10 cellular contexts compared by ENCODE assay signal in the genomic region with DNA sequence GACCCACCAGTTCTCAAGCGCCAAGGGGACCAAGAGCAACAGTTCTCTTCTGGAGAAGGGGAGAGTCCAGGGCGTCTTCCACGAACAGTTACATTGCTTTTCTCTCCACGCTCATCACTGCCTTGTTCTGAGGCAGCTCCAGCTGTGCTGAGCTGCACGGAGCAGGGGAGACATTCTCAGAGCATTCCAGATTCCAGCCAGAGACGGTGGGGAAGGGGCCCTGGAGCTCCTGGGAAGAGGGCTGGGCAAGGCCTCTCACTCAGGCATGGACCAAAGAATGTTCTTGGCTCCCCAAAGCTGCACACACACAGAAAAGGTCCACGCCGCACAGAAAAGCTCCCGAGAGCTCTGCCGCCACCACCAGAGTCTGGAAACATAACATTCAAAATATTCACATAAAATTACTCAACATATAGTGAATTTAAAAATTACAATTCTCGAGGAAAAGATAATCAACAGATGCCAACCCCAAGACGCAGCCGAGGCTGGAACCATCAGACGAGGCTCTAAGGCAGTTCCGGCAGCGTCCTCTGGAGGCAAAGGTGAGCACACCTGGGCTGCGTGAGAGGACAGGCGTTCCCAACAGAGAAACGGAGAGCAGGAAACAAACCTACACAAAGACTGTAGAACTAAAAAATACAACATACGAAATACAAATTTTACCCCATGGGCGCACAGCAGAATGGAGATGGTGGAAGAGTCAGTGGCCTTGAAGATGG. TPM values are rescaled to one million over a fixed set of nuclear protein-coding genes. Genes with fewer than 3 reads are reported as not detected.
A peak's percentile ranks its signal among the peaks of the same experiment; 100 is the strongest.
DNase-seq lines count a peak whose midpoint lies in the region; ATAC-seq and TF ChIP-seq lines count a peak whose summit lies in the region.
"Had no signal": no experiment of that assay in that cellular context is flagged by ENCODE, and none has a peak within 500 bp of the region (broad histone marks: within the 10 kb centered on the region; RNA-seq: fewer than 3 reads in every experiment).

No MANE protein-coding gene starts in this region.

- H3K36me3 Mint-ChIP-seq in CD4-positive, alpha-beta T cell (ENCODE audit: low read depth), result peaks cover 5% of the 10 kb centered on the region

- in situ Hi-C loops in GM13976 (cut with MboI; ENCODE audit: low sequenced_read_pairs, unreplicated experiment) (no loop called here), G401 (cut with HindIII; ENCODE audit: low sequenced_read_pairs) (no loop called here)

- no peaks in the 10 kb centered on the region for H3K9me3 Mint-ChIP-seq in CD4-positive, alpha-beta T cell

- no peaks in the 10 kb centered on the region for H3K36me3 ChIP-seq in RWPE2 (ENCODE audit: low read depth)
- H3K36me3 ChIP-seq in kidney epithelial cell (ENCODE audit: control insufficient read depth, insufficient read depth, low read length), result no peaks in the 10 kb centered on the region
- H3K36me3 ChIP-seq: ascending aorta, uterus had no signal

- no peaks in the 10 kb centered on the region for H3K27me3 Mint-ChIP-seq in CD4-positive, alpha-beta T cell

- no peak overlapping the region for H3K27ac ChIP-seq in CD4-positive, alpha-beta T cell (ENCODE audit: low read depth, low read length)
- H3K27ac ChIP-seq in RWPE2 (ENCODE audit: poor library complexity, severe bottlenecking), result no peak overlapping the region
- H3K27ac ChIP-seq: ascending aorta, uterus had no signal

- no peak overlapping the region for H3K27ac Mint-ChIP-seq in CD4-positive, alpha-beta T cell

- H3K4me1 ChIP-seq in RWPE2 (ENCODE audit: insufficient read depth, poor library complexity, severe bottlenecking), result peaks cover 9% of the 10 kb centered on the region
- H3K4me1 ChIP-seq: ascending aorta, uterus had no signal

- intact Hi-C loops in CD4-positive, alpha-beta T cell (cut with DNase I, micrococcal nuclease), result no loop called here

- H3K4me3 ChIP-seq in RWPE2 (ENCODE audit: severe bottlenecking), result no peak overlapping the region
- no peak overlapping the region for H3K4me3 ChIP-seq in kidney epithelial cell (ENCODE audit: low read depth, low read length)
- H3K4me3 ChIP-seq: ascending aorta, uterus had no signal

- peak in 2 of 10 experiments; percentile 10 to 11 for DNase-seq in CD4-positive, alpha-beta T cell
- peak; percentile 49 for DNase-seq in GM13976 (ENCODE audit: low spot score)
- peak; percentile 59 for DNase-seq in RWPE2 (ENCODE audit: low spot score)
- DNase-seq in kidney epithelial cell (ENCODE audit: low read depth), result no peak
- DNase-seq in G401 (ENCODE audit: low spot score), result no peak
- no peak for DNase-seq in AG08395 (ENCODE audit: low spot score)
- no peak for DNase-seq in CD1c-positive myeloid dendritic cell (ENCODE audit: extremely low spot score)
- DNase-seq: uterus had no signal

- peaks cover 15% of the 10 kb centered on the region for H3K4me1 Mint-ChIP-seq in CD4-positive, alpha-beta T cell (ENCODE audit: low read depth)

- TF ChIP-seq CTCF in CD4-positive, alpha-beta T cell (IDR thresholded peaks at IDR 0.05), result peak; percentile 30
- TF ChIP-seq CTCF in GM13976 (IDR thresholded peaks at IDR 0.05; ENCODE audit: borderline replicate concordance, control extremely low read depth, extremely low read depth, insufficient read depth, missing control alignments) (no peak), RWPE2 (IDR thresholded peaks at IDR 0.05; ENCODE audit: poor library complexity, severe bottlenecking) (peak; percentile 40), kidney epithelial cell (IDR thresholded peaks at IDR 0.05; ENCODE audit: insufficient read depth, low read length, poor library complexity, severe bottlenecking) (peak; percentile 43)

- no peaks in the 10 kb centered on the region for H3K9me3 ChIP-seq in CD4-positive, alpha-beta T cell (ENCODE audit: control insufficient read depth, low read length)
- H3K9me3 ChIP-seq in RWPE2 (ENCODE audit: severe bottlenecking), result no peaks in the 10 kb centered on the region
- H3K9me3 ChIP-seq: ascending aorta, uterus had no signal

- no peak for ATAC-seq in CD4-positive, alpha-beta T cell (ENCODE audit: poor library complexity)
- ATAC-seq in RWPE2 (ENCODE audit: low read depth), result no peak; the same call in 2 of the 3 replicates
- no peak for ATAC-seq in HG02588 (IDR thresholded peaks at IDR 0.05; ENCODE audit: unreplicated experiment)

- no peaks in the 10 kb centered on the region for H3K27me3 ChIP-seq in CD4-positive, alpha-beta T cell (ENCODE audit: control insufficient read depth, insufficient read depth, low read length)
- H3K27me3 ChIP-seq in RWPE2 (ENCODE audit: insufficient read depth, poor library complexity, severe bottlenecking) (no peaks in the 10 kb centered on the region), kidney epithelial cell (ENCODE audit: control insufficient read depth, insufficient read depth, low read length) (peaks cover 3% of the 10 kb centered on the region)
- H3K27me3 ChIP-seq: ascending aorta, uterus had no signal

- POLR2A ChIA-PET in CD4-positive, alpha-beta T cell (lab: Charles Lee), result no interaction called here

- no peak overlapping the region for H3K4me3 Mint-ChIP-seq in CD4-positive, alpha-beta T cell

- CTCF ChIA-PET in CD4-positive, alpha-beta T cell (lab: Charles Lee), result no interaction called here

RNA-seq across cellular contexts. Expression of gene UBE2G2, which starts 40.5 kb away (rescaled TPM):
- total RNA-seq in CD4-positive, alpha-beta T cell, result 10 to 100 TPM; 89.9 to 96.8 TPM
- 39.5 and 40.6 TPM in 2 replicates for total RNA-seq in kidney epithelial cell
- 55.2 and 61.8 TPM in 2 replicates for total RNA-seq in G401 (2014; rRNA removed; shearing (Covaris generic))

RNA-seq across cellular contexts. Expression of gene TSPEAR, which starts 49.8 kb away (rescaled TPM):
- not detected for total RNA-seq in CD4-positive, alpha-beta T cell
- not detected in 2 replicates for total RNA-seq in kidney epithelial cell
- total RNA-seq in G401 (2014; rRNA removed; shearing (Covaris generic)), result not detected in 2 replicates
- total RNA-seq: ascending aorta had no signal

RNA-seq across cellular contexts. Expression of gene SUMO3, which starts 56.7 kb away (rescaled TPM):
- total RNA-seq in CD4-positive, alpha-beta T cell, result 10 to 100 TPM; 82.8 to 91.2 TPM
- 60.9 and 61.7 TPM in 2 replicates for total RNA-seq in kidney epithelial cell
- total RNA-seq in G401 (2014; rRNA removed; shearing (Covaris generic)), result 54.2 and 59.0 TPM in 2 replicates

Comparison
In these comparisons a context has a peak if more than half of its experiments do, and no peak if none do; other contexts are left out.
1. DNase-seq: peak in GM13976 (single experiment) and RWPE2 (single experiment); none in kidney epithelial cell (single experiment), G401 (single experiment), AG08395 (single experiment) and CD1c-positive myeloid dendritic cell (single experiment).